26 cellular contexts compared by ENCODE assay signal in genomic region chr6:118577972-118578371, GRCh38. TPM values are rescaled to one million over a fixed set of nuclear protein-coding genes. Genes with fewer than 3 reads are reported as not detected.
DNase-seq lines count a peak whose midpoint lies in the region; ATAC-seq and TF ChIP-seq lines count a peak whose summit lies in the region.
"Had no signal": no experiment of that assay in that cellular context is flagged by ENCODE, and none has a peak within 500 bp of the region (broad histone marks: within the 10 kb centered on the region; RNA-seq: fewer than 3 reads in every experiment).

No MANE protein-coding gene starts in this region.

- H3K9me3 ChIP-seq in smooth muscle cell (replicated peaks; ENCODE audit: low read depth) (no peaks in the 10 kb centered on the region), stomach (peaks cover 15 to 51% (median 36%) of the 10 kb centered on the region in 4 donors)

- H3F3A ChIP-seq in smooth muscle cell (ENCODE audit: low read depth), result peaks cover 33% of the 10 kb centered on the region

- H3K4me3 ChIP-seq in smooth muscle cell (peak overlapping the region; percentile 76), stomach (no peak overlapping the region)
- H3K4me3 ChIP-seq: GM23338, HAP-1, K562 had no signal

- no peaks in the 10 kb centered on the region for H3K27me3 ChIP-seq in smooth muscle cell (ENCODE audit: low read depth)
- no peaks in the 10 kb centered on the region for H3K27me3 ChIP-seq in stomach
- H3K27me3 ChIP-seq: BLaER1 treated with 17β-estradiol and CSF1 and Interleukin-3, amounts not matched to agents 10 nM and 100 nM had no signal

- H3K4me1 Mint-ChIP-seq in endothelial cell (ENCODE audit: unreplicated experiment), result peaks cover 12% of the 10 kb centered on the region
- H3K4me1 Mint-ChIP-seq in effector memory CD8-positive, alpha-beta T cell (ENCODE audit: low read depth in 2 of 2), result peaks cover 8 to 14% of the 10 kb centered on the region in 2 donors

- peaks cover 83% of the 10 kb centered on the region for H4K20me1 ChIP-seq in smooth muscle cell (ENCODE audit: low read depth)

- TF ChIP-seq POLR2A in stomach (IDR thresholded peaks at IDR 0.05), result no peak

- peaks cover 63% of the 10 kb centered on the region for H3K36me3 Mint-ChIP-seq in endothelial cell (ENCODE audit: low read depth, unreplicated experiment)
- peaks cover 36% of the 10 kb centered on the region for H3K36me3 Mint-ChIP-seq in effector memory CD8-positive, alpha-beta T cell (ENCODE audit: insufficient read depth)

- no peak overlapping the region for H3K27ac Mint-ChIP-seq in endothelial cell (ENCODE audit: unreplicated experiment)
- H3K27ac Mint-ChIP-seq in effector memory CD8-positive, alpha-beta T cell, result peak overlapping the region in 1 of 2 donors; percentile 7
- H3K27ac Mint-ChIP-seq: GM23338 had no signal

- peaks cover 24% of the 10 kb centered on the region for H3K4me1 ChIP-seq in smooth muscle cell (ENCODE audit: low read depth)
- peaks cover 19 to 28% (median 23%) of the 10 kb centered on the region in 4 donors for H3K4me1 ChIP-seq in stomach
- H3K4me1 ChIP-seq: HAP-1 had no signal

- H3K4me3 Mint-ChIP-seq in endothelial cell (ENCODE audit: unreplicated experiment), result peak overlapping the region; percentile 11
- no peak overlapping the region for H3K4me3 Mint-ChIP-seq in effector memory CD8-positive, alpha-beta T cell
- H3K4me3 Mint-ChIP-seq: GM23338 had no signal

- H3K27me3 Mint-ChIP-seq in endothelial cell (ENCODE audit: unreplicated experiment), result peaks cover 14% of the 10 kb centered on the region
- H3K27me3 Mint-ChIP-seq in effector memory CD8-positive, alpha-beta T cell, result no peaks in the 10 kb centered on the region

- H3K4me2 ChIP-seq in smooth muscle cell, result peak overlapping the region; percentile 95
- H3K4me2 ChIP-seq: BLaER1 treated with 17β-estradiol and CSF1 and Interleukin-3, amounts not matched to agents 10 nM and 100 nM; GM23338 had no signal

- TF ChIP-seq CTCF in endothelial cell (IDR thresholded peaks at IDR 0.05; ENCODE audit: unreplicated experiment) (no peak), smooth muscle cell (IDR thresholded peaks at IDR 0.05; ENCODE audit: borderline replicate concordance, insufficient read depth, poor library complexity, severe bottlenecking) (no peak), stomach (IDR thresholded peaks at IDR 0.05) (no peak)

- WGBS in smooth muscle cell (ENCODE audit: low lambda C conversion rate), result 69% methylated on average over 4 of the region's 4 CpGs
- 67 to 81% (median 70%) methylated on average over 4 of the region's 4 CpGs for WGBS in stomach, 5 donors

- intact Hi-C loops in stomach (cut with DNase I; ENCODE audit: low total_unique reads), result no loop called here

- ATAC-seq in effector memory CD8-positive, alpha-beta T cell (replicated peaks), result no peak
- ATAC-seq: GM23338, HepG2, K562, Panc1 had no signal

- peak overlapping the region; percentile 100 for H3K27ac ChIP-seq in smooth muscle cell (ENCODE audit: low read depth)
- no peak overlapping the region for H3K27ac ChIP-seq in stomach
- H3K27ac ChIP-seq: 22Rv1; BLaER1 treated with 17β-estradiol and CSF1 and Interleukin-3, amounts not matched to agents 10 nM and 100 nM; HL-60 had no signal

- no peak for TF ChIP-seq EP300 in stomach (IDR thresholded peaks at IDR 0.05)

- H3K9ac ChIP-seq in smooth muscle cell (ENCODE audit: low read depth), result peak overlapping the region; percentile 100
- H3K9ac ChIP-seq: BLaER1 treated with 17β-estradiol and CSF1 and Interleukin-3, amounts not matched to agents 10 nM and 100 nM had no signal

- H2AFZ ChIP-seq in smooth muscle cell (ENCODE audit: low read depth), result no peak overlapping the region
- H2AFZ ChIP-seq: GM23338 had no signal

- peaks cover 34% of the 10 kb centered on the region for H3K9me3 Mint-ChIP-seq in endothelial cell (ENCODE audit: unreplicated experiment)
- peaks cover 16 to 20% of the 10 kb centered on the region in 2 donors for H3K9me3 Mint-ChIP-seq in effector memory CD8-positive, alpha-beta T cell

- peaks cover 47% of the 10 kb centered on the region for H3K79me2 ChIP-seq in smooth muscle cell (ENCODE audit: low read depth)

- DNase-seq in SKM-1 treated with dmso at 0.1 percent for 144 hours (lab: John Stamatoyannopoulos, UW; ENCODE audit: unreplicated experiment) (peak; percentile 23), SKM-1 (lab: John Stamatoyannopoulos, UW; ENCODE audit: unreplicated experiment) (no peak), MV-4-11 (lab: John Stamatoyannopoulos, UW) (peak; percentile 3), endothelial cell (ENCODE audit: low spot score) (no peak), smooth muscle cell (lab: John Stamatoyannopoulos, UW; ENCODE audit: unreplicated experiment) (no peak), stomach (no peak)
- DNase-seq in activated CD4-positive, CD25-positive, alpha-beta regulatory T cell treated with anti-CD3 and anti-CD28 coated beads, Interleukin-2, amount 50 U/mL, for 72 hours, result no peak
- no peak for DNase-seq in effector memory CD8-positive, alpha-beta T cell
- DNase-seq: ACHN, GF-D8, NCI-H1105, NCI-H146, NCI-H2029 treated with DMSO at 0.1 percent for 48 hours, NCI-H345, NCI-H524, NCI-H82, SIG-M5 had no signal

- no peaks in the 10 kb centered on the region for H3K36me3 ChIP-seq in smooth muscle cell (ENCODE audit: low read depth)
- H3K36me3 ChIP-seq in stomach, result peaks cover 5 to 24% (median 15%) of the 10 kb centered on the region in 4 donors
- H3K36me3 ChIP-seq: HAP-1 had no signal

RNA-seq across cellular contexts. Expression of gene PLN, which starts 29.9 kb away (rescaled TPM):
- total RNA-seq in endothelial cell (ENCODE audit: unreplicated experiment) (not detected), smooth muscle cell (2.9 and 5.4 TPM in 2 replicates), stomach (100 to 1,000 TPM in 2 of 5 donors, 10 to 100 TPM in 2, 1 to 10 TPM in 1; 2.3 to 158 (median 52.7) TPM)
- polyA plus RNA-seq in smooth muscle cell (0.75 and 5.8 TPM in 2 replicates), stomach (10 to 100 TPM; 13.1 to 31.9 (median 22.4) TPM)
- total RNA-seq: GM23338, HepG2, HT-29, K562 had no signal
- polyA plus RNA-seq: HepG2 had no signal

Comparison
In these comparisons a context has a peak if more than half of its experiments do, and no peak if none do; other contexts are left out.
1. DNase-seq: peak in SKM-1 treated with dmso at 0.1 percent for 144 hours (single experiment) and MV-4-11 (single experiment); none in SKM-1 (single experiment), endothelial cell (single experiment), smooth muscle cell (single experiment), stomach (single experiment), activated CD4-positive, CD25-positive, alpha-beta regulatory T cell treated with anti-CD3 and anti-CD28 coated beads, Interleukin-2, amount 50 U/mL, for 72 hours (single experiment) and effector memory CD8-positive, alpha-beta T cell (0 of 3).